ENCODE assay signal across 2 cellular contexts in genomic region chr22:22856885-22857606, GRCh38.
TF ChIP-seq lines count a peak whose summit lies in the region.

No MANE protein-coding gene starts in this region.

TF ChIP-seq in GM23338, 12 proteins besides CTCF, POLR2A, EP300 and RAD21:
- no peak for TF ChIP-seq EZH2phosphoT487 (IDR thresholded peaks at IDR 0.05; ENCODE audit: unreplicated experiment)
- TF ChIP-seq POLR2AphosphoS5 (IDR thresholded peaks at IDR 0.05; ENCODE audit: low read depth) = no peak
- TF ChIP-seq NANOG (IDR thresholded peaks at IDR 0.05; ENCODE audit: borderline replicate concordance) = no peak

TF ChIP-seq in K562, 482 proteins besides CTCF, POLR2A, EP300 and RAD21:
- TF ChIP-seq FUS (optimal IDR thresholded peaks at IDR 0.05; ENCODE audit: low read depth, low read length) = no peak
- TF ChIP-seq, protein P1, sequence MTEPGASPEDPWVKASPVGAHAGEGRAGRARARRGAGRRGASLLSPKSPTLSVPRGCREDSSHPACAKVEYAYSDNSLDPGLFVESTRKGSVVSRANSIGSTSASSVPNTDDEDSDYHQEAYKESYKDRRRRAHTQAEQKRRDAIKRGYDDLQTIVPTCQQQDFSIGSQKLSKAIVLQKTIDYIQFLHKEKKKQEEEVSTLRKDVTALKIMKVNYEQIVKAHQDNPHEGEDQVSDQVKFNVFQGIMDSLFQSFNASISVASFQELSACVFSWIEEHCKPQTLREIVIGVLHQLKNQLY (CRISPR knock-in tag; conservative IDR thresholded peaks at IDR 0.05) = no peak
- TF ChIP-seq CC2D1A (IDR thresholded peaks at IDR 0.05) = no peak
- TF ChIP-seq, protein P2, sequence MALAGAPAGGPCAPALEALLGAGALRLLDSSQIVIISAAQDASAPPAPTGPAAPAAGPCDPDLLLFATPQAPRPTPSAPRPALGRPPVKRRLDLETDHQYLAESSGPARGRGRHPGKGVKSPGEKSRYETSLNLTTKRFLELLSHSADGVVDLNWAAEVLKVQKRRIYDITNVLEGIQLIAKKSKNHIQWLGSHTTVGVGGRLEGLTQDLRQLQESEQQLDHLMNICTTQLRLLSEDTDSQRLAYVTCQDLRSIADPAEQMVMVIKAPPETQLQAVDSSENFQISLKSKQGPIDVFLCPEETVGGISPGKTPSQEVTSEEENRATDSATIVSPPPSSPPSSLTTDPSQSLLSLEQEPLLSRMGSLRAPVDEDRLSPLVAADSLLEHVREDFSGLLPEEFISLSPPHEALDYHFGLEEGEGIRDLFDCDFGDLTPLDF (CRISPR knock-in tag; IDR thresholded peaks at IDR 0.05) = no peak; the same call in 1 of the 2 replicates
- no peak for TF ChIP-seq NR1H2 (CRISPR knock-in tag; IDR thresholded peaks at IDR 0.05)
- TF ChIP-seq, protein P3, sequence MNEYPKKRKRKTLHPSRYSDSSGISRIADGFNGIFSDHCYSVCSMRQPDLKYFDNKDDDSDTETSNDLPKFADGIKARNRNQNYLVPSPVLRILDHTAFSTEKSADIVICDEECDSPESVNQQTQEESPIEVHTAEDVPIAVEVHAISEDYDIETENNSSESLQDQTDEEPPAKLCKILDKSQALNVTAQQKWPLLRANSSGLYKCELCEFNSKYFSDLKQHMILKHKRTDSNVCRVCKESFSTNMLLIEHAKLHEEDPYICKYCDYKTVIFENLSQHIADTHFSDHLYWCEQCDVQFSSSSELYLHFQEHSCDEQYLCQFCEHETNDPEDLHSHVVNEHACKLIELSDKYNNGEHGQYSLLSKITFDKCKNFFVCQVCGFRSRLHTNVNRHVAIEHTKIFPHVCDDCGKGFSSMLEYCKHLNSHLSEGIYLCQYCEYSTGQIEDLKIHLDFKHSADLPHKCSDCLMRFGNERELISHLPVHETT (CRISPR knock-in tag; conservative IDR thresholded peaks at IDR 0.05 in 1 of 2, IDR thresholded peaks at IDR 0.05 in 1 of 2) = 0 out of 4 replicates have a peak, but pooled peaks of 1 of the 2 experiments have one; percentile 18
- TF ChIP-seq ZNF175 (CRISPR knock-in tag; IDR thresholded peaks at IDR 0.05; ENCODE audit: low read depth) = no peak
- TF ChIP-seq HEY1 (CRISPR knock-in tag; IDR thresholded peaks at IDR 0.05; ENCODE audit: borderline replicate concordance) = no peak
- TF ChIP-seq, protein P4, sequence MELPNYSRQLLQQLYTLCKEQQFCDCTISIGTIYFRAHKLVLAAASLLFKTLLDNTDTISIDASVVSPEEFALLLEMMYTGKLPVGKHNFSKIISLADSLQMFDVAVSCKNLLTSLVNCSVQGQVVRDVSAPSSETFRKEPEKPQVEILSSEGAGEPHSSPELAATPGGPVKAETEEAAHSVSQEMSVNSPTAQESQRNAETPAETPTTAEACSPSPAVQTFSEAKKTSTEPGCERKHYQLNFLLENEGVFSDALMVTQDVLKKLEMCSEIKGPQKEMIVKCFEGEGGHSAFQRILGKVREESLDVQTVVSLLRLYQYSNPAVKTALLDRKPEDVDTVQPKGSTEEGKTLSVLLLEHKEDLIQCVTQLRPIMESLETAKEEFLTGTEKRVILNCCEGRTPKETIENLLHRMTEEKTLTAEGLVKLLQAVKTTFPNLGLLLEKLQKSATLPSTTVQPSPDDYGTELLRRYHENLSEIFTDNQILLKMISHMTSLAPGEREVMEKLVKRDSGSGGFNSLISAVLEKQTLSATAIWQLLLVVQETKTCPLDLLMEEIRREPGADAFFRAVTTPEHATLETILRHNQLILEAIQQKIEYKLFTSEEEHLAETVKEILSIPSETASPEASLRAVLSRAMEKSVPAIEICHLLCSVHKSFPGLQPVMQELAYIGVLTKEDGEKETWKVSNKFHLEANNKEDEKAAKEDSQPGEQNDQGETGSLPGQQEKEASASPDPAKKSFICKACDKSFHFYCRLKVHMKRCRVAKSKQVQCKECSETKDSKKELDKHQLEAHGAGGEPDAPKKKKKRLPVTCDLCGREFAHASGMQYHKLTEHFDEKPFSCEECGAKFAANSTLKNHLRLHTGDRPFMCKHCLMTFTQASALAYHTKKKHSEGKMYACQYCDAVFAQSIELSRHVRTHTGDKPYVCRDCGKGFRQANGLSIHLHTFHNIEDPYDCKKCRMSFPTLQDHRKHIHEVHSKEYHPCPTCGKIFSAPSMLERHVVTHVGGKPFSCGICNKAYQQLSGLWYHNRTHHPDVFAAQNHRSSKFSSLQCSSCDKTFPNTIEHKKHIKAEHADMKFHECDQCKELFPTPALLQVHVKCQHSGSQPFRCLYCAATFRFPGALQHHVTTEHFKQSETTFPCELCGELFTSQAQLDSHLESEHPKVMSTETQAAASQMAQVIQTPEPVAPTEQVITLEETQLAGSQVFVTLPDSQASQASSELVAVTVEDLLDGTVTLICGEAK (IDR thresholded peaks at IDR 0.05) = no peak
- TF ChIP-seq, protein P4 (CRISPR knock-in tag; IDR thresholded peaks at IDR 0.05) = peak; percentile 47
- peak; percentile 68 for TF ChIP-seq ZNF184 (CRISPR knock-in tag; IDR thresholded peaks at IDR 0.05)
- TF ChIP-seq NCOA6 (IDR thresholded peaks at IDR 0.05) = no peak
- TF ChIP-seq, protein P5, sequence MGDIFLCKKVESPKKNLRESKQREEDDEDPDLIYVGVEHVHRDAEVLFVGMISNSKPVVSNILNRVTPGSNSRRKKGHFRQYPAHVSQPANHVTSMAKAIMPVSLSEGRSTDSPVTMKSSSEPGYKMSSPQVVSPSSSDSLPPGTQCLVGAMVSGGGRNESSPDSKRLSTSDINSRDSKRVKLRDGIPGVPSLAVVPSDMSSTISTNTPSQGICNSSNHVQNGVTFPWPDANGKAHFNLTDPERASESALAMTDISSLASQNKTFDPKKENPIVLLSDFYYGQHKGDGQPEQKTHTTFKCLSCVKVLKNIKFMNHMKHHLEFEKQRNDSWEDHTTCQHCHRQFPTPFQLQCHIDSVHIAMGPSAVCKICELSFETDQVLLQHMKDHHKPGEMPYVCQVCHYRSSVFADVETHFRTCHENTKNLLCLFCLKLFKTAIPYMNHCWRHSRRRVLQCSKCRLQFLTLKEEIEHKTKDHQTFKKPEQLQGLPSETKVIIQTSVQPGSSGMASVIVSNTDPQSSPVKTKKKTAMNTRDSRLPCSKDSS (IDR thresholded peaks at IDR 0.05; ENCODE audit: low read depth, partially characterized antibody) = no peak
- no peak for TF ChIP-seq KDM2B (CRISPR knock-in tag; IDR thresholded peaks at IDR 0.05)
- TF ChIP-seq USF2 (CRISPR knock-in tag; IDR thresholded peaks at IDR 0.05) = peak; percentile 30; the same call in 1 of the 2 replicates
